Comparison of ENCODE assay signal across 33 cellular contexts in genomic region chr2:103232882-103233281, GRCh38.
"Had no signal": no experiment of that assay in that cellular context is flagged by ENCODE, and none has a peak within 500 bp of the region (broad histone marks: within the 10 kb centered on the region; RNA-seq: fewer than 3 reads in every experiment).

No MANE protein-coding gene starts in this region.

- H3K27ac ChIP-seq: PC-9, SJCRH30, SK-N-MC had no signal

- H3K4me1 ChIP-seq: SJCRH30 had no signal

- H3K4me2 ChIP-seq: PC-9 had no signal

- H3K27me3 ChIP-seq: SJCRH30 had no signal

- H3K4me3 ChIP-seq: PC-9, SJCRH30, SK-N-MC had no signal

- ATAC-seq: activated CD4-positive, alpha-beta T cell treated with anti-CD3 and anti-CD28 coated beads for 36 hours; activated CD4-positive, CD25-positive, alpha-beta regulatory T cell treated with anti-CD3 and anti-CD28 coated beads, Interleukin-2, amount 50 U/mL, for 24 hours; activated CD8-positive, alpha-beta memory T cell treated with anti-CD3 and anti-CD28 coated beads, Interleukin-2, amount 10 ng/mL, durations not matched to agents 7 days and 5 days; activated T-cell treated with anti-CD3 and anti-CD28 coated beads, Interleukin-2, amount 50 U/mL, for 72 hours; activated T-helper 17 cell treated with anti-CD3 and anti-CD28 coated beads, Interleukin-2, amount 50 U/mL, for 72 hours had no signal

- H2AFZ ChIP-seq: PC-9 had no signal

- H3K36me3 ChIP-seq: SJCRH30 had no signal

- FAIRE-seq: TTC549 had no signal

- DNase-seq: activated CD4-positive, alpha-beta T cell treated with anti-CD3 and anti-CD28 coated beads for 36 hours; activated CD4-positive, alpha-beta T cell treated with anti-CD3 and anti-CD28 coated beads, Interleukin-2, amount 10 ng/mL, durations not matched to agents 7 days and 5 days; activated CD4-positive, alpha-beta T cell treated with anti-CD3 and anti-CD28 coated beads, Interleukin-2, amount 50 U/mL, for 48 hours; activated CD8-positive, alpha-beta memory T cell treated with anti-CD3 and anti-CD28 coated beads for 24 hours; activated CD8-positive, alpha-beta memory T cell treated with anti-CD3 and anti-CD28 coated beads, Interleukin-2, amount 10 ng/mL, durations not matched to agents 7 days and 5 days; activated effector memory CD4-positive, alpha-beta T cell treated with anti-CD3 and anti-CD28 coated beads, Interleukin-2, amount 50 U/mL, for 16 hours; activated naive CD4-positive, alpha-beta T cell; activated naive CD4-positive, alpha-beta T cell treated with anti-CD3 and anti-CD28 coated beads, Interleukin-2, amount 50 U/mL, for 16 hours; activated naive CD8-positive, alpha-beta T cell treated with anti-CD3 and anti-CD28 coated beads for 36 hours; activated T-cell treated with anti-CD3 and anti-CD28 coated beads, Interleukin-2, amount 50 U/mL, for 1 hour; activated T-cell treated with anti-CD3 and anti-CD28 coated beads, Interleukin-2, amount 50 U/mL, for 72 hours; amniotic stem cell; aorta; caudate nucleus; cerebellar nuclear complex; Kasumi-1; MM.1S; MV-4-11; NCI-H1092; NCI-H1436 treated with DMSO at 0.1 percent for 48 hours; NCI-H1694 treated with DMSO at 0.1 percent for 48 hours; NCI-H2029; NCI-H510A; NCI-H526; NCI-H748 treated with DMSO at 0.1 percent for 48 hours; NK-92 treated with Interleukin-12 subunit alpha and Interleukin-12 subunit beta, amount 100 ng/mL, for 24 hours; PC-9; SHP77; SJCRH30 had no signal
